8 cellular contexts compared by ENCODE assay signal in genomic region chr11:61963282-61964057, GRCh38. TPM values are rescaled to one million over a fixed set of nuclear protein-coding genes. Genes with fewer than 3 reads are reported as not detected.
DNase-seq lines count a peak whose midpoint lies in the region; ATAC-seq and TF ChIP-seq lines count a peak whose summit lies in the region.

No MANE protein-coding gene starts in this region.

- POLR2A ChIA-PET in OCI-LY7 (lab: Charles Lee): no interaction called here

- H3K36me3 ChIP-seq in OCI-LY7 (ENCODE audit: insufficient read depth, low read length): peaks cover 31% of the 10 kb centered on the region
- H3K36me3 ChIP-seq in upper lobe of left lung: peaks cover 6 to 48% (median 25%) of the 10 kb centered on the region in 4 donors

- intact Hi-C loops in OCI-LY7 (cut with micrococcal nuclease; ENCODE audit: unreplicated experiment): loop anchor here (5.0 kb wide), 1 partner anchor 66 kb away; no protein-coding TSS in a partner anchor

- H3K27ac ChIP-seq in OCI-LY7 (ENCODE audit: low read depth, low read length, poor library complexity, severe bottlenecking) (peak overlapping the region; percentile 53), upper lobe of left lung (peak overlapping the region; percentile 98 to 99 (median 99))

- H3K79me2 ChIP-seq in OCI-LY7 (ENCODE audit: insufficient read depth, low read depth, low read length): peaks cover 23% of the 10 kb centered on the region

- ATAC-seq in upper lobe of left lung (ENCODE audit: low FRiP score in 2 of 2): peak; percentile 36 to 58
- no peak for ATAC-seq in HG02840 (IDR thresholded peaks at IDR 0.05; ENCODE audit: low FRiP score, unreplicated experiment)

- no TSS peak for BruUV-seq in OCI-LY7 (replicated peaks; lab: Mats Ljungman, UMichigan)

- H3K27me3 ChIP-seq in upper lobe of left lung: no peaks in the 10 kb centered on the region

- peak in 1 of 4 donors; percentile 58 for TF ChIP-seq POLR2A in upper lobe of left lung (IDR thresholded peaks at IDR 0.05)

- peak in 1 of 4 donors; percentile 23 for TF ChIP-seq EP300 in upper lobe of left lung (IDR thresholded peaks at IDR 0.05)

- TF ChIP-seq CTCF in OCI-LY7 (conservative IDR thresholded peaks at IDR 0.05; ENCODE audit: low read length): no peak
- no peak for TF ChIP-seq CTCF in upper lobe of left lung (IDR thresholded peaks at IDR 0.05)

- peaks cover 41% of the 10 kb centered on the region for H3K4me1 ChIP-seq in OCI-LY7 (ENCODE audit: insufficient read depth, low read length, poor library complexity, severe bottlenecking)
- peaks cover 34 to 39% (median 36%) of the 10 kb centered on the region in 4 donors for H3K4me1 ChIP-seq in upper lobe of left lung

- H3K9me2 ChIP-seq in OCI-LY7 (ENCODE audit: insufficient read depth, low read length): no peaks in the 10 kb centered on the region

- no peaks in the 10 kb centered on the region for H3K9me3 ChIP-seq in OCI-LY7 (ENCODE audit: low read length)
- no peaks in the 10 kb centered on the region for H3K9me3 ChIP-seq in upper lobe of left lung

- WGBS in upper lobe of left lung, 2 donors: 34 to 37% methylated on average over 10 of the region's 10 CpGs

- H3K4me3 ChIP-seq in OCI-LY7 (ENCODE audit: low read depth, low read length, poor library complexity, severe bottlenecking): peak overlapping the region; percentile 7
- H3K4me3 ChIP-seq in upper lobe of left lung: peak overlapping the region in 2 of 4 donors; percentile 0 to 88

- peaks cover 28% of the 10 kb centered on the region for H4K20me1 ChIP-seq in OCI-LY7 (ENCODE audit: insufficient read depth, low read length)

- H2AFZ ChIP-seq in OCI-LY7 (ENCODE audit: low read length): no peak overlapping the region

- peak overlapping the region; percentile 44 for H3K4me2 ChIP-seq in OCI-LY7 (ENCODE audit: low read length)

- DNase-seq in GDM1 (lab: John Stamatoyannopoulos, UW): peak; percentile 54
- peak; percentile 74 for DNase-seq in OCI-LY7 (ENCODE audit: low spot score)
- peak; percentile 55 for DNase-seq in central memory CD4-positive, alpha-beta T cell
- DNase-seq in medulla oblongata (ENCODE audit: extremely low spot score): peak; percentile 83
- peak in 1 of 2 donors; percentile 70 for DNase-seq in upper lobe of left lung
- no peak for DNase-seq in NCI-H226
- no peak for DNase-seq in stimulated activated naive CD4-positive, alpha-beta T cell treated with Interleukin-2 at 50 U/mL for 16 hours (lab: John Stamatoyannopoulos, UW)

- CTCF ChIA-PET in OCI-LY7 (lab: Charles Lee; ENCODE audit: unreplicated experiment): no interaction called here

RNA-seq across cellular contexts. Expression of gene FTH1, which starts 4.0 kb away (rescaled TPM):
- total RNA-seq in OCI-LY7 (2014; rRNA removed; shearing (Covaris generic)): 143 and 153 TPM in 2 replicates
- total RNA-seq in OCI-LY7 (2022): 185 and 245 TPM in 2 replicates
- total RNA-seq in upper lobe of left lung: 1,000 to 10,000 TPM; 2,996 to 4,693 (median 4,496) TPM

RNA-seq across cellular contexts. Expression of gene BEST1, which starts 13.3 kb away (rescaled TPM):
- total RNA-seq in OCI-LY7 (2014; rRNA removed; shearing (Covaris generic)): 1.5 and 3.1 TPM in 2 replicates
- 1.9 and 3.3 TPM in 2 replicates for total RNA-seq in OCI-LY7 (2022)
- total RNA-seq in upper lobe of left lung: 10 to 100 TPM in 3 of 6 donors, 1 to 10 TPM in 3; 6.5 to 18.9 (median 10.4) TPM

RNA-seq across cellular contexts. Expression of gene RAB3IL1, which starts 46.1 kb away (rescaled TPM):
- total RNA-seq in OCI-LY7 (2014; rRNA removed; shearing (Covaris generic)): not detected in 2 replicates
- total RNA-seq in OCI-LY7 (2022): not detected in 2 replicates
- total RNA-seq in upper lobe of left lung: 10 to 100 TPM in 3 of 6 donors, 1 to 10 TPM in 3; 4.4 to 20.7 (median 10.0) TPM

Comparison
In these comparisons a context has a peak if more than half of its experiments do, and no peak if none do; other contexts are left out.
1. DNase-seq: peak in GDM1 (single experiment), OCI-LY7 (single experiment), central memory CD4-positive, alpha-beta T cell (single experiment) and medulla oblongata (single experiment); none in NCI-H226 (single experiment) and stimulated activated naive CD4-positive, alpha-beta T cell treated with Interleukin-2 at 50 U/mL for 16 hours (single experiment).
2. RNA of gene FTH1, which starts 4.0 kb away (total RNA-seq): 2,996 to 4,693 TPM in upper lobe of left lung; 143 to 245 TPM in OCI-LY7; every median in the first group is over 10 times any median in the second.
3. RNA of gene RAB3IL1, which starts 46.1 kb away (total RNA-seq): 4.4 to 20.7 TPM in upper lobe of left lung; not detected in OCI-LY7; every median in the first group is over 4 times any median in the second.